9 cellular contexts compared by ENCODE assay signal in genomic region chr5:81212211-81212687, GRCh38. TPM values are rescaled to one million over a fixed set of nuclear protein-coding genes. Genes with fewer than 3 reads are reported as not detected.
DNase-seq lines count a peak whose midpoint lies in the region; ATAC-seq and TF ChIP-seq lines count a peak whose summit lies in the region.
"Had no signal": no experiment of that assay in that cellular context is flagged by ENCODE, and none has a peak within 500 bp of the region (broad histone marks: within the 10 kb centered on the region; RNA-seq: fewer than 3 reads in every experiment).

No MANE protein-coding gene starts in this region.

- peaks cover 10% of the 10 kb centered on the region for H3K4me1 Mint-ChIP-seq in activated T-cell treated with anti-CD3 and anti-CD28 coated beads, Interleukin-2, amount 50 U/mL, for 72 hours (ENCODE audit: low read depth)
- H3K4me1 Mint-ChIP-seq in stimulated activated naive B cell treated with anti-CD40 and anti-IgM and Interleukin-4, amounts not matched to agents 10 μg/mL and 1 μg/mL and 100 μg/mL, for 72 hours, result peaks cover 0 to 3% of the 10 kb centered on the region in 2 donors
- no peaks in the 10 kb centered on the region for H3K4me1 Mint-ChIP-seq in endothelial cell (ENCODE audit: unreplicated experiment)
- H3K4me1 Mint-ChIP-seq: activated CD4-positive, alpha-beta T cell treated with anti-CD3 and anti-CD28 coated beads, Interleukin-2, amount 10 ng/mL, durations not matched to agents 7 days and 5 days had no signal

- peak; percentile 28 to 30 for DNase-seq in activated T-cell treated with anti-CD3 and anti-CD28 coated beads, Interleukin-2, amount 50 U/mL, for 72 hours
- no peak for DNase-seq in activated T-cell treated with anti-CD3 and anti-CD28 coated beads, Interleukin-2, amount 50 U/mL, for 1 hour
- DNase-seq in NCI-H748 treated with DMSO at 0.1 percent for 48 hours (lab: John Stamatoyannopoulos, UW), result peak; percentile 80
- DNase-seq in stimulated activated naive B cell treated with anti-CD40 and anti-IgM and Interleukin-4, amounts not matched to agents 10 μg/mL and 1 μg/mL and 100 μg/mL, for 72 hours, result peak; percentile 32
- no peak for DNase-seq in endothelial cell (ENCODE audit: low spot score)
- DNase-seq in T-helper 1 cell, result no peak
- DNase-seq: activated CD4-positive, alpha-beta T cell treated with anti-CD3 and anti-CD28 coated beads, Interleukin-2, amount 10 ng/mL, durations not matched to agents 7 days and 5 days had no signal

- no peaks in the 10 kb centered on the region for H3K27me3 Mint-ChIP-seq in activated T-cell treated with anti-CD3 and anti-CD28 coated beads, Interleukin-2, amount 50 U/mL, for 72 hours (ENCODE audit: low read depth)
- no peaks in the 10 kb centered on the region for H3K27me3 Mint-ChIP-seq in stimulated activated naive B cell treated with anti-CD40 and anti-IgM and Interleukin-4, amounts not matched to agents 10 μg/mL and 1 μg/mL and 100 μg/mL, for 72 hours
- peaks cover 3% of the 10 kb centered on the region for H3K27me3 Mint-ChIP-seq in endothelial cell (ENCODE audit: unreplicated experiment)
- H3K27me3 Mint-ChIP-seq: activated CD4-positive, alpha-beta T cell treated with anti-CD3 and anti-CD28 coated beads, Interleukin-2, amount 10 ng/mL, durations not matched to agents 7 days and 5 days had no signal

- ATAC-seq in activated T-cell treated with anti-CD3 and anti-CD28 coated beads, Interleukin-2, amount 50 U/mL, for 72 hours (replicated peaks in 1 of 2), result peak; percentile 37 to 40
- ATAC-seq in HG02678 (IDR thresholded peaks at IDR 0.05; ENCODE audit: unreplicated experiment) (peak; percentile 43), HG03342 (IDR thresholded peaks at IDR 0.05; ENCODE audit: unreplicated experiment) (no peak)
- ATAC-seq in stimulated activated naive B cell treated with anti-CD40 and anti-IgM and Interleukin-4, amounts not matched to agents 10 μg/mL and 1 μg/mL and 100 μg/mL, for 72 hours (replicated peaks), result peak; percentile 46 to 81

- H3K9me3 Mint-ChIP-seq in activated T-cell treated with anti-CD3 and anti-CD28 coated beads, Interleukin-2, amount 50 U/mL, for 72 hours, result no peaks in the 10 kb centered on the region
- H3K9me3 Mint-ChIP-seq in stimulated activated naive B cell treated with anti-CD40 and anti-IgM and Interleukin-4, amounts not matched to agents 10 μg/mL and 1 μg/mL and 100 μg/mL, for 72 hours, result no peaks in the 10 kb centered on the region
- no peaks in the 10 kb centered on the region for H3K9me3 Mint-ChIP-seq in endothelial cell (ENCODE audit: unreplicated experiment)
- H3K9me3 Mint-ChIP-seq: activated CD4-positive, alpha-beta T cell treated with anti-CD3 and anti-CD28 coated beads, Interleukin-2, amount 10 ng/mL, durations not matched to agents 7 days and 5 days had no signal

- H3K4me3 Mint-ChIP-seq in activated T-cell treated with anti-CD3 and anti-CD28 coated beads, Interleukin-2, amount 50 U/mL, for 72 hours, result peak overlapping the region in 1 of 2 donors; percentile 56
- peak overlapping the region in 1 of 2 donors; percentile 39 for H3K4me3 Mint-ChIP-seq in stimulated activated naive B cell treated with anti-CD40 and anti-IgM and Interleukin-4, amounts not matched to agents 10 μg/mL and 1 μg/mL and 100 μg/mL, for 72 hours
- no peak overlapping the region for H3K4me3 Mint-ChIP-seq in endothelial cell (ENCODE audit: unreplicated experiment)
- H3K4me3 Mint-ChIP-seq: activated CD4-positive, alpha-beta T cell treated with anti-CD3 and anti-CD28 coated beads, Interleukin-2, amount 10 ng/mL, durations not matched to agents 7 days and 5 days had no signal

- no peak overlapping the region for H3K27ac Mint-ChIP-seq in activated T-cell treated with anti-CD3 and anti-CD28 coated beads, Interleukin-2, amount 50 U/mL, for 72 hours
- peak overlapping the region; percentile 28 for H3K27ac Mint-ChIP-seq in stimulated activated naive B cell treated with anti-CD40 and anti-IgM and Interleukin-4, amounts not matched to agents 10 μg/mL and 1 μg/mL and 100 μg/mL, for 72 hours
- no peak overlapping the region for H3K27ac Mint-ChIP-seq in endothelial cell (ENCODE audit: unreplicated experiment)
- H3K27ac Mint-ChIP-seq: activated CD4-positive, alpha-beta T cell treated with anti-CD3 and anti-CD28 coated beads, Interleukin-2, amount 10 ng/mL, durations not matched to agents 7 days and 5 days had no signal

- H3K36me3 Mint-ChIP-seq in activated T-cell treated with anti-CD3 and anti-CD28 coated beads, Interleukin-2, amount 50 U/mL, for 72 hours (ENCODE audit: insufficient read depth in 2 of 2), result no peaks in the 10 kb centered on the region
- H3K36me3 Mint-ChIP-seq in stimulated activated naive B cell treated with anti-CD40 and anti-IgM and Interleukin-4, amounts not matched to agents 10 μg/mL and 1 μg/mL and 100 μg/mL, for 72 hours, result no peaks in the 10 kb centered on the region
- no peaks in the 10 kb centered on the region for H3K36me3 Mint-ChIP-seq in endothelial cell (ENCODE audit: low read depth, unreplicated experiment)

- TF ChIP-seq CTCF in endothelial cell (IDR thresholded peaks at IDR 0.05; ENCODE audit: unreplicated experiment), result no peak

RNA-seq across cellular contexts. Expression of gene CKMT2, which starts 20.9 kb away (rescaled TPM):
- not detected for total RNA-seq in activated T-cell treated with anti-CD3 and anti-CD28 coated beads, Interleukin-2, amount 50 U/mL, for 72 hours
- total RNA-seq in endothelial cell (ENCODE audit: unreplicated experiment), result 0.18 TPM
- total RNA-seq: activated CD4-positive, alpha-beta T cell treated with anti-CD3 and anti-CD28 coated beads, Interleukin-2, amount 10 ng/mL, durations not matched to agents 7 days and 5 days had no signal

Comparison
In these comparisons a context has a peak if more than half of its experiments do, and no peak if none do; other contexts are left out.
1. DNase-seq: peak in activated T-cell treated with anti-CD3 and anti-CD28 coated beads, Interleukin-2, amount 50 U/mL, for 72 hours (2 of 2), NCI-H748 treated with DMSO at 0.1 percent for 48 hours (single experiment) and stimulated activated naive B cell treated with anti-CD40 and anti-IgM and Interleukin-4, amounts not matched to agents 10 μg/mL and 1 μg/mL and 100 μg/mL, for 72 hours (single experiment); none in activated T-cell treated with anti-CD3 and anti-CD28 coated beads, Interleukin-2, amount 50 U/mL, for 1 hour (single experiment), endothelial cell (single experiment) and T-helper 1 cell (0 of 5).